In genomic region chr18:74819433-74820059, GRCh38 we compare ENCODE assay signal across 8 cellular contexts.
A peak's percentile ranks its signal among the peaks of the same experiment; 100 is the strongest.
DNase-seq lines count a peak whose midpoint lies in the region; ATAC-seq and TF ChIP-seq lines count a peak whose summit lies in the region.

No MANE protein-coding gene starts in this region.

- in situ Hi-C loops in astrocyte of the cerebellum (cut with HindIII; ENCODE audit: low sequenced_read_pairs), result no loop called here

- TF ChIP-seq CTCF in left ventricle myocardium inferior (IDR thresholded peaks at IDR 0.05; ENCODE audit: borderline replicate concordance), result peak; percentile 38
- peak; percentile 43 for TF ChIP-seq CTCF in astrocyte of the cerebellum (IDR thresholded peaks at IDR 0.05; ENCODE audit: low read depth, low read length, missing control alignments)
- TF ChIP-seq CTCF in neural progenitor cell (IDR thresholded peaks at IDR 0.05), result peak; percentile 97

- peaks cover 13% of the 10 kb centered on the region for H3K9me3 ChIP-seq in left ventricle myocardium inferior (replicated peaks)
- no peaks in the 10 kb centered on the region for H3K9me3 ChIP-seq in neural progenitor cell (ENCODE audit: low read depth)

- H3K4me1 Mint-ChIP-seq in neural progenitor cell, result peaks cover 3% of the 10 kb centered on the region

- H3K4me3 ChIP-seq in left ventricle myocardium inferior (no peak overlapping the region), astrocyte of the cerebellum (ENCODE audit: low read depth, low read length) (no peak overlapping the region), neural progenitor cell (peak overlapping the region; percentile 16)

- H3K9ac ChIP-seq in neural progenitor cell, result no peak overlapping the region

- no peaks in the 10 kb centered on the region for H3K36me3 Mint-ChIP-seq in neural progenitor cell

- peaks cover 34% of the 10 kb centered on the region for H3F3A ChIP-seq in neural progenitor cell (ENCODE audit: low read depth)

- H4K20me1 ChIP-seq in neural progenitor cell (ENCODE audit: low read depth), result no peaks in the 10 kb centered on the region

- peaks cover 2% of the 10 kb centered on the region for H3K27me3 Mint-ChIP-seq in neural progenitor cell (ENCODE audit: insufficient read depth, low read depth)

- H3K4me2 ChIP-seq in neural progenitor cell, result peak overlapping the region; percentile 59

- no peaks in the 10 kb centered on the region for H3K79me2 ChIP-seq in neural progenitor cell (ENCODE audit: low read depth)

- H3K36me3 ChIP-seq in left ventricle myocardium inferior (peaks cover 6% of the 10 kb centered on the region), neural progenitor cell (no peaks in the 10 kb centered on the region)

- H3K4me1 ChIP-seq in left ventricle myocardium inferior (peaks cover 8% of the 10 kb centered on the region), neural progenitor cell (peaks cover 24% of the 10 kb centered on the region)

- intact Hi-C loops in left ventricle myocardium inferior (cut with micrococcal nuclease), result no loop called here
- intact Hi-C loops in cardiac septum (cut with DNase I), result no loop called here

- H3K27ac ChIP-seq in left ventricle myocardium inferior (replicated peaks) (no peak overlapping the region), neural progenitor cell (peak overlapping the region; percentile 74)

- peaks cover 5% of the 10 kb centered on the region for H3K9me3 Mint-ChIP-seq in neural progenitor cell

- no peaks in the 10 kb centered on the region for H3K27me3 ChIP-seq in left ventricle myocardium inferior (ENCODE audit: low read depth)
- no peaks in the 10 kb centered on the region for H3K27me3 ChIP-seq in neural progenitor cell

- no peak overlapping the region for H3K27ac Mint-ChIP-seq in neural progenitor cell

- H3K4me3 Mint-ChIP-seq in neural progenitor cell, result no peak overlapping the region

- peak overlapping the region; percentile 81 for H2AFZ ChIP-seq in neural progenitor cell (replicated peaks)

- no peak for DNase-seq in left ventricle myocardium inferior
- DNase-seq in cardiac septum (ENCODE audit: low spot score), result no peak
- no peak for DNase-seq in astrocyte of the cerebellum (ENCODE audit: low read depth)
- DNase-seq in neural progenitor cell (ENCODE audit: low spot score), result peak; percentile 88
- no peak for DNase-seq in HCEC 1CT
- DNase-seq in hippocampal formation (lab: John Stamatoyannopoulos, UW), result no peak
- DNase-seq in NCI-H2107 treated with DMSO at 0.1 percent for 48 hours (lab: John Stamatoyannopoulos, UW; ENCODE audit: unreplicated experiment), result no peak

- ATAC-seq in HG03354 (IDR thresholded peaks at IDR 0.05; ENCODE audit: poor library complexity, severe bottlenecking, unreplicated experiment), result peak; percentile 91

Comparison
In these comparisons a context has a peak if more than half of its experiments do, and no peak if none do; other contexts are left out.
1. CTCF ChIP-seq: peak in every context shown above with its lines; median percentile 97 in neural progenitor cell; 43 in astrocyte of the cerebellum; 38 in left ventricle myocardium inferior.